Comparison of ENCODE assay signal across 8 cellular contexts in genomic region chr5:163890211-163890610, GRCh38.
"Had no signal": no experiment of that assay in that cellular context is flagged by ENCODE, and none has a peak within 500 bp of the region (broad histone marks: within the 10 kb centered on the region; RNA-seq: fewer than 3 reads in every experiment).

No MANE protein-coding gene starts in this region.

- H3K4me3 ChIP-seq: GM12878 had no signal

- FAIRE-seq: G401.6, GM12878, GM12891, GM12892, GM18507, GM19239 had no signal

- ATAC-seq: GM12878 had no signal

- DNase-seq: GDM1, GF-D8 had no signal
